In the genomic region with DNA sequence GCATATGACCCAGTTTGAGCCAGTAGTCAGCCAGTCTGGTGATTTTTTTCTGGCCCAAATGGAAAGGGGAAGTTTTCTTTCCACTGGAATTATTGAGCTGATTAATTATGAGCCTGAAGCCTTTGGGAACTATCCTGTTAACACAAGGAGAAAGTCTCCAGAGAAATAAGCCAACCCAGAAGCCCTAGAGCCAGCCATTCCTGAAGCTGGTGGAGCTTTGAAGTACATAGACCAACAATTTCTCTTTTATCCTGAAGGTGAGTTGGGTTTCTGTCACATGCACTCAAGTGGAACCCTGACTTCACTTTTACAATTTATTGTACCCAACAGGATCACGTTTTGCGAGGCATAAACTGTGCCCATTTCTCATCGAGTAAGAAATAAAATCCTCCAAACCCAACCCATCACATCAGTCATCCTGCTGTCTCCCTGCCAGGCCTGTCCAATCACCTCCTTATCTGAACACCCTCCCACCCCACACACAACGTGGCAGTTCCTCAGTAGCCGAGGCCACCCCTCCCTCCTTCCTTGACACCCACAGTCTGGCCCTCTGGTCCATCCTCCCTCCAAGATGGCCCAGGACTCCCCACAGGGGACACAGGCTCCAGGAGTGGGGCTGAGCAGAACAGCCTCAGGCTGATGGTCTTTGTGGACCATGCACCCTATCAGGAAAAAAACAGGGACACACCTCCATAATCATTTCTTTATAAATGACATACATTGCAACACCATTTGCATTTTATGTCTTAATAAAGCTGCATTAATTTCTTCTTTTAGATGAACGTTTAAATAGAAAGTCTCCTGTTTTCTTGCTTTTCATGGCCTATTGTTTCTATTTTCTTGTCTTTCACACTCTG, we compare ENCODE assay signal across 1 cellular context.
TF ChIP-seq lines count a peak whose summit lies in the region.

No MANE protein-coding gene starts in this region.

TF ChIP-seq in K562, 482 proteins besides CTCF, POLR2A, EP300 and RAD21 (continued from another document and continues in another):
- TF ChIP-seq, protein P1, sequence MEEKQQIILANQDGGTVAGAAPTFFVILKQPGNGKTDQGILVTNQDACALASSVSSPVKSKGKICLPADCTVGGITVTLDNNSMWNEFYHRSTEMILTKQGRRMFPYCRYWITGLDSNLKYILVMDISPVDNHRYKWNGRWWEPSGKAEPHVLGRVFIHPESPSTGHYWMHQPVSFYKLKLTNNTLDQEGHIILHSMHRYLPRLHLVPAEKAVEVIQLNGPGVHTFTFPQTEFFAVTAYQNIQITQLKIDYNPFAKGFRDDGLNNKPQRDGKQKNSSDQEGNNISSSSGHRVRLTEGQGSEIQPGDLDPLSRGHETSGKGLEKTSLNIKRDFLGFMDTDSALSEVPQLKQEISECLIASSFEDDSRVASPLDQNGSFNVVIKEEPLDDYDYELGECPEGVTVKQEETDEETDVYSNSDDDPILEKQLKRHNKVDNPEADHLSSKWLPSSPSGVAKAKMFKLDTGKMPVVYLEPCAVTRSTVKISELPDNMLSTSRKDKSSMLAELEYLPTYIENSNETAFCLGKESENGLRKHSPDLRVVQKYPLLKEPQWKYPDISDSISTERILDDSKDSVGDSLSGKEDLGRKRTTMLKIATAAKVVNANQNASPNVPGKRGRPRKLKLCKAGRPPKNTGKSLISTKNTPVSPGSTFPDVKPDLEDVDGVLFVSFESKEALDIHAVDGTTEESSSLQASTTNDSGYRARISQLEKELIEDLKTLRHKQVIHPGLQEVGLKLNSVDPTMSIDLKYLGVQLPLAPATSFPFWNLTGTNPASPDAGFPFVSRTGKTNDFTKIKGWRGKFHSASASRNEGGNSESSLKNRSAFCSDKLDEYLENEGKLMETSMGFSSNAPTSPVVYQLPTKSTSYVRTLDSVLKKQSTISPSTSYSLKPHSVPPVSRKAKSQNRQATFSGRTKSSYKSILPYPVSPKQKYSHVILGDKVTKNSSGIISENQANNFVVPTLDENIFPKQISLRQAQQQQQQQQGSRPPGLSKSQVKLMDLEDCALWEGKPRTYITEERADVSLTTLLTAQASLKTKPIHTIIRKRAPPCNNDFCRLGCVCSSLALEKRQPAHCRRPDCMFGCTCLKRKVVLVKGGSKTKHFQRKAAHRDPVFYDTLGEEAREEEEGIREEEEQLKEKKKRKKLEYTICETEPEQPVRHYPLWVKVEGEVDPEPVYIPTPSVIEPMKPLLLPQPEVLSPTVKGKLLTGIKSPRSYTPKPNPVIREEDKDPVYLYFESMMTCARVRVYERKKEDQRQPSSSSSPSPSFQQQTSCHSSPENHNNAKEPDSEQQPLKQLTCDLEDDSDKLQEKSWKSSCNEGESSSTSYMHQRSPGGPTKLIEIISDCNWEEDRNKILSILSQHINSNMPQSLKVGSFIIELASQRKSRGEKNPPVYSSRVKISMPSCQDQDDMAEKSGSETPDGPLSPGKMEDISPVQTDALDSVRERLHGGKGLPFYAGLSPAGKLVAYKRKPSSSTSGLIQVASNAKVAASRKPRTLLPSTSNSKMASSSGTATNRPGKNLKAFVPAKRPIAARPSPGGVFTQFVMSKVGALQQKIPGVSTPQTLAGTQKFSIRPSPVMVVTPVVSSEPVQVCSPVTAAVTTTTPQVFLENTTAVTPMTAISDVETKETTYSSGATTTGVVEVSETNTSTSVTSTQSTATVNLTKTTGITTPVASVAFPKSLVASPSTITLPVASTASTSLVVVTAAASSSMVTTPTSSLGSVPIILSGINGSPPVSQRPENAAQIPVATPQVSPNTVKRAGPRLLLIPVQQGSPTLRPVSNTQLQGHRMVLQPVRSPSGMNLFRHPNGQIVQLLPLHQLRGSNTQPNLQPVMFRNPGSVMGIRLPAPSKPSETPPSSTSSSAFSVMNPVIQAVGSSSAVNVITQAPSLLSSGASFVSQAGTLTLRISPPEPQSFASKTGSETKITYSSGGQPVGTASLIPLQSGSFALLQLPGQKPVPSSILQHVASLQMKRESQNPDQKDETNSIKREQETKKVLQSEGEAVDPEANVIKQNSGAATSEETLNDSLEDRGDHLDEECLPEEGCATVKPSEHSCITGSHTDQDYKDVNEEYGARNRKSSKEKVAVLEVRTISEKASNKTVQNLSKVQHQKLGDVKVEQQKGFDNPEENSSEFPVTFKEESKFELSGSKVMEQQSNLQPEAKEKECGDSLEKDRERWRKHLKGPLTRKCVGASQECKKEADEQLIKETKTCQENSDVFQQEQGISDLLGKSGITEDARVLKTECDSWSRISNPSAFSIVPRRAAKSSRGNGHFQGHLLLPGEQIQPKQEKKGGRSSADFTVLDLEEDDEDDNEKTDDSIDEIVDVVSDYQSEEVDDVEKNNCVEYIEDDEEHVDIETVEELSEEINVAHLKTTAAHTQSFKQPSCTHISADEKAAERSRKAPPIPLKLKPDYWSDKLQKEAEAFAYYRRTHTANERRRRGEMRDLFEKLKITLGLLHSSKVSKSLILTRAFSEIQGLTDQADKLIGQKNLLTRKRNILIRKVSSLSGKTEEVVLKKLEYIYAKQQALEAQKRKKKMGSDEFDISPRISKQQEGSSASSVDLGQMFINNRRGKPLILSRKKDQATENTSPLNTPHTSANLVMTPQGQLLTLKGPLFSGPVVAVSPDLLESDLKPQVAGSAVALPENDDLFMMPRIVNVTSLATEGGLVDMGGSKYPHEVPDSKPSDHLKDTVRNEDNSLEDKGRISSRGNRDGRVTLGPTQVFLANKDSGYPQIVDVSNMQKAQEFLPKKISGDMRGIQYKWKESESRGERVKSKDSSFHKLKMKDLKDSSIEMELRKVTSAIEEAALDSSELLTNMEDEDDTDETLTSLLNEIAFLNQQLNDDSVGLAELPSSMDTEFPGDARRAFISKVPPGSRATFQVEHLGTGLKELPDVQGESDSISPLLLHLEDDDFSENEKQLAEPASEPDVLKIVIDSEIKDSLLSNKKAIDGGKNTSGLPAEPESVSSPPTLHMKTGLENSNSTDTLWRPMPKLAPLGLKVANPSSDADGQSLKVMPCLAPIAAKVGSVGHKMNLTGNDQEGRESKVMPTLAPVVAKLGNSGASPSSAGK (IDR thresholded peaks at IDR 0.05): peak; percentile 38; the same call in 1 of the 2 replicates
- TF ChIP-seq, protein P2, sequence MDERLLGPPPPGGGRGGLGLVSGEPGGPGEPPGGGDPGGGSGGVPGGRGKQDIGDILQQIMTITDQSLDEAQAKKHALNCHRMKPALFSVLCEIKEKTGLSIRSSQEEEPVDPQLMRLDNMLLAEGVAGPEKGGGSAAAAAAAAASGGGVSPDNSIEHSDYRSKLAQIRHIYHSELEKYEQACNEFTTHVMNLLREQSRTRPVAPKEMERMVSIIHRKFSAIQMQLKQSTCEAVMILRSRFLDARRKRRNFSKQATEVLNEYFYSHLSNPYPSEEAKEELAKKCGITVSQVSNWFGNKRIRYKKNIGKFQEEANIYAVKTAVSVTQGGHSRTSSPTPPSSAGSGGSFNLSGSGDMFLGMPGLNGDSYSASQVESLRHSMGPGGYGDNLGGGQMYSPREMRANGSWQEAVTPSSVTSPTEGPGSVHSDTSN (CRISPR knock-in tag; IDR thresholded peaks at IDR 0.05; ENCODE audit: low read depth): peak; percentile 56; the same call in 1 of the 2 replicates
- TF ChIP-seq, protein P2 (tag; conservative IDR thresholded peaks at IDR 0.05; ENCODE audit: low read depth): peak; percentile 97
- TF ChIP-seq ATF1 (CRISPR knock-in tag; IDR thresholded peaks at IDR 0.05) (no peak), ATF1 (tag; IDR thresholded peaks at IDR 0.05) (peak; percentile 87), BRD9 (IDR thresholded peaks at IDR 0.05; ENCODE audit: low read depth, partially characterized antibody) (peak; percentile 51), SP1 (CRISPR knock-in tag; IDR thresholded peaks at IDR 0.05) (0 out of 2 replicates have a peak, but pooled peaks have one; percentile 13), TBL1XR1 (IDR thresholded peaks at IDR 0.05; ENCODE audit: low read length in 2 of 2) (no peak), KDM1A (IDR thresholded peaks at IDR 0.05) (0 out of 4 replicates have a peak, but pooled peaks of 1 of the 2 experiments have one; percentile 7), NRF1 (conservative IDR thresholded peaks at IDR 0.05 in 1 of 2, IDR thresholded peaks at IDR 0.05 in 1 of 2) (0 out of 4 replicates have a peak, but pooled peaks of 1 of the 2 experiments have one; percentile 6), SUPT5H (IDR thresholded peaks at IDR 0.05) (peak; percentile 73), TCF3 (CRISPR knock-in tag; IDR thresholded peaks at IDR 0.05) (no peak), GATAD2A (IDR thresholded peaks at IDR 0.05) (0 out of 2 replicates have a peak, but pooled peaks have one; percentile 17), ZNF444 (CRISPR knock-in tag; IDR thresholded peaks at IDR 0.05) (0 out of 2 replicates have a peak, but pooled peaks have one; percentile 33), SNIP1 (IDR thresholded peaks at IDR 0.05; ENCODE audit: low read depth) (no peak), ZNF23 (CRISPR knock-in tag; IDR thresholded peaks at IDR 0.05) (no peak), TAF9B (IDR thresholded peaks at IDR 0.05; ENCODE audit: partially characterized antibody) (peak; percentile 87), ZNF695 (CRISPR knock-in tag; IDR thresholded peaks at IDR 0.05) (no peak), DPF2 (IDR thresholded peaks at IDR 0.05) (peak; percentile 66; the same call in 1 of the 2 replicates), ELF4 (CRISPR knock-in tag; IDR thresholded peaks at IDR 0.05) (peak; percentile 57; the same call in 1 of the 2 replicates), POLR2H (tag; IDR thresholded peaks at IDR 0.05; ENCODE audit: low read depth) (peak; percentile 68), POLR2AphosphoS5 (IDR thresholded peaks at IDR 0.05; ENCODE audit: control insufficient read depth, insufficient read depth, low read depth, low read length) (peak; percentile 36; the same call in 1 of the 2 replicates), RB1 (IDR thresholded peaks at IDR 0.05; ENCODE audit: low read depth) (0 out of 2 replicates have a peak, but pooled peaks have one; percentile 17), FOS (IDR thresholded peaks at IDR 0.05; ENCODE audit: extremely low read depth, insufficient read length) (peak; percentile 74)
- TF ChIP-seq, protein P3, sequence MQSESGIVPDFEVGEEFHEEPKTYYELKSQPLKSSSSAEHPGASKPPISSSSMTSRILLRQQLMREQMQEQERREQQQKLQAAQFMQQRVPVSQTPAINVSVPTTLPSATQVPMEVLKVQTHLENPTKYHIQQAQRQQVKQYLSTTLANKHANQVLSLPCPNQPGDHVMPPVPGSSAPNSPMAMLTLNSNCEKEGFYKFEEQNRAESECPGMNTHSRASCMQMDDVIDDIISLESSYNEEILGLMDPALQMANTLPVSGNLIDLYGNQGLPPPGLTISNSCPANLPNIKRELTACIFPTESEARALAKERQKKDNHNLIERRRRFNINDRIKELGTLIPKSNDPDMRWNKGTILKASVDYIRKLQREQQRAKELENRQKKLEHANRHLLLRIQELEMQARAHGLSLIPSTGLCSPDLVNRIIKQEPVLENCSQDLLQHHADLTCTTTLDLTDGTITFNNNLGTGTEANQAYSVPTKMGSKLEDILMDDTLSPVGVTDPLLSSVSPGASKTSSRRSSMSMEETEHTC (IDR thresholded peaks at IDR 0.05): no peak
- TF ChIP-seq, protein P4, sequence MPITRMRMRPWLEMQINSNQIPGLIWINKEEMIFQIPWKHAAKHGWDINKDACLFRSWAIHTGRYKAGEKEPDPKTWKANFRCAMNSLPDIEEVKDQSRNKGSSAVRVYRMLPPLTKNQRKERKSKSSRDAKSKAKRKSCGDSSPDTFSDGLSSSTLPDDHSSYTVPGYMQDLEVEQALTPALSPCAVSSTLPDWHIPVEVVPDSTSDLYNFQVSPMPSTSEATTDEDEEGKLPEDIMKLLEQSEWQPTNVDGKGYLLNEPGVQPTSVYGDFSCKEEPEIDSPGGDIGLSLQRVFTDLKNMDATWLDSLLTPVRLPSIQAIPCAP (CRISPR knock-in tag; IDR thresholded peaks at IDR 0.05; ENCODE audit: borderline replicate concordance): no peak
- TF ChIP-seq, protein P5, sequence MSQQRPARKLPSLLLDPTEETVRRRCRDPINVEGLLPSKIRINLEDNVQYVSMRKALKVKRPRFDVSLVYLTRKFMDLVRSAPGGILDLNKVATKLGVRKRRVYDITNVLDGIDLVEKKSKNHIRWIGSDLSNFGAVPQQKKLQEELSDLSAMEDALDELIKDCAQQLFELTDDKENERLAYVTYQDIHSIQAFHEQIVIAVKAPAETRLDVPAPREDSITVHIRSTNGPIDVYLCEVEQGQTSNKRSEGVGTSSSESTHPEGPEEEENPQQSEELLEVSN (IDR thresholded peaks at IDR 0.05; ENCODE audit: borderline replicate concordance in 1 of 2, extremely low read depth in 1 of 2, insufficient read depth in 1 of 2, insufficient read length in 1 of 2, low read depth in 1 of 2, low read length in 1 of 2, poor library complexity in 1 of 2, severe bottlenecking in 1 of 2): peak; percentile 20 to 35
- TF ChIP-seq, protein P6, sequence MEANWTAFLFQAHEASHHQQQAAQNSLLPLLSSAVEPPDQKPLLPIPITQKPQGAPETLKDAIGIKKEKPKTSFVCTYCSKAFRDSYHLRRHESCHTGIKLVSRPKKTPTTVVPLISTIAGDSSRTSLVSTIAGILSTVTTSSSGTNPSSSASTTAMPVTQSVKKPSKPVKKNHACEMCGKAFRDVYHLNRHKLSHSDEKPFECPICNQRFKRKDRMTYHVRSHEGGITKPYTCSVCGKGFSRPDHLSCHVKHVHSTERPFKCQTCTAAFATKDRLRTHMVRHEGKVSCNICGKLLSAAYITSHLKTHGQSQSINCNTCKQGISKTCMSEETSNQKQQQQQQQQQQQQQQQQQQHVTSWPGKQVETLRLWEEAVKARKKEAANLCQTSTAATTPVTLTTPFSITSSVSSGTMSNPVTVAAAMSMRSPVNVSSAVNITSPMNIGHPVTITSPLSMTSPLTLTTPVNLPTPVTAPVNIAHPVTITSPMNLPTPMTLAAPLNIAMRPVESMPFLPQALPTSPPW (CRISPR knock-in tag; IDR thresholded peaks at IDR 0.05): peak; percentile 78; the same call in 1 of the 2 replicates
- TF ChIP-seq, protein P7, sequence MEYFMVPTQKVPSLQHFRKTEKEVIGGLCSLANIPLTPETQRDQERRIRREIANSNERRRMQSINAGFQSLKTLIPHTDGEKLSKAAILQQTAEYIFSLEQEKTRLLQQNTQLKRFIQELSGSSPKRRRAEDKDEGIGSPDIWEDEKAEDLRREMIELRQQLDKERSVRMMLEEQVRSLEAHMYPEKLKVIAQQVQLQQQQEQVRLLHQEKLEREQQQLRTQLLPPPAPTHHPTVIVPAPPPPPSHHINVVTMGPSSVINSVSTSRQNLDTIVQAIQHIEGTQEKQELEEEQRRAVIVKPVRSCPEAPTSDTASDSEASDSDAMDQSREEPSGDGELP (CRISPR knock-in tag; IDR thresholded peaks at IDR 0.05; ENCODE audit: borderline replicate concordance): 0 out of 2 replicates have a peak, but pooled peaks have one; percentile 14
- TF ChIP-seq, protein P8, sequence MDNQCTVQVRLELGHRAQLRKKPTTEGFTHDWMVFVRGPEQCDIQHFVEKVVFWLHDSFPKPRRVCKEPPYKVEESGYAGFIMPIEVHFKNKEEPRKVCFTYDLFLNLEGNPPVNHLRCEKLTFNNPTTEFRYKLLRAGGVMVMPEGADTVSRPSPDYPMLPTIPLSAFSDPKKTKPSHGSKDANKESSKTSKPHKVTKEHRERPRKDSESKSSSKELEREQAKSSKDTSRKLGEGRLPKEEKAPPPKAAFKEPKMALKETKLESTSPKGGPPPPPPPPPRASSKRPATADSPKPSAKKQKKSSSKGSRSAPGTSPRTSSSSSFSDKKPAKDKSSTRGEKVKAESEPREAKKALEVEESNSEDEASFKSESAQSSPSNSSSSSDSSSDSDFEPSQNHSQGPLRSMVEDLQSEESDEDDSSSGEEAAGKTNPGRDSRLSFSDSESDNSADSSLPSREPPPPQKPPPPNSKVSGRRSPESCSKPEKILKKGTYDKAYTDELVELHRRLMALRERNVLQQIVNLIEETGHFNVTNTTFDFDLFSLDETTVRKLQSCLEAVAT (IDR thresholded peaks at IDR 0.05): 0 out of 4 replicates have a peak, but pooled peaks of 1 of the 2 experiments have one; percentile 25
